ENCODE assay signal across 8 cellular contexts in the genomic region with DNA sequence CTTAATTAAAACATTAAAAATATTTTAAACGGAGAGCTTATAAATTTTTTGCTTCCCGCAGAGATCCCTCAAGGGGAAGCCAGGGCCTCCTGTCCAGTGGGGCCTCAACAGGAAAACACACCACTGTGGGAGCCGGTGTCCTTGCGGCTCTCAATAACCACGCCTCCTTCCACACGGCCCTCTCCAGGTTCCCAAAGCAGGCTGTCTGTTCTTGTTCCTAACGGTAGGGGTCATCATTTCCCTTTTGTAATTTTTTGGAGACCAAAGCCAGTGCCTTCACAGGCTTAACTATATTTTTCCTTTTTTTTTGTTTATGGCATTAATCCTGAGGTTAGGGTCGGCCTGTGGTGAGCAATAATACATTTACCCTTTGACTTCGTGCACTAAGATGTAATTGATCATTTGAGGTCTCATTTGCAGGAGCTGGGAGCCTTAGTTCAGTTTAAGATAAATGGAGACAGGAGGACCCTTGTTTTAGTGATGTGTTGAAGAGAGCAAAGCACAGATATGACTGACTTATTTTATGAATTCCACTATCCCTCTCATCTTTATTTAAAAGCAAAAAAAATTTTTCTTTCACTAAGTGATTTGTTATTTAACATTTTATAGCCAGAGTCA.
DNase-seq lines count a peak whose midpoint lies in the region; ATAC-seq and TF ChIP-seq lines count a peak whose summit lies in the region.

No MANE protein-coding gene starts in this region.

- no peaks in the 10 kb centered on the region for H3K4me1 ChIP-seq in cardiac muscle cell (ENCODE audit: low read depth)

- no peaks in the 10 kb centered on the region for H3K27me3 ChIP-seq in cardiac muscle cell

- ATAC-seq in GM19397 (IDR thresholded peaks at IDR 0.05; ENCODE audit: unreplicated experiment), result peak; percentile 60

- peak; percentile 81 for TF ChIP-seq CTCF in cardiac muscle cell (IDR thresholded peaks at IDR 0.05; ENCODE audit: low read depth, low read length)

- no peak overlapping the region for H3K4me3 ChIP-seq in cardiac muscle cell

- no peaks in the 10 kb centered on the region for H3K9me3 ChIP-seq in cardiac muscle cell (ENCODE audit: low read depth)

- no peaks in the 10 kb centered on the region for H3K36me3 ChIP-seq in cardiac muscle cell

- DNase-seq in DMS 273 treated with DMSO at 0.1 percent for 48 hours (lab: John Stamatoyannopoulos, UW) (peak; percentile 47), HK-2 (ENCODE audit: unreplicated experiment) (peak; percentile 64), NCI-H748 (lab: John Stamatoyannopoulos, UW; ENCODE audit: unreplicated experiment) (peak; percentile 71), cardiac muscle cell (ENCODE audit: low read depth in 1 of 2, low spot score in 1 of 2) (peak; percentile 79 to 82), renal cortical epithelial cell (ENCODE audit: low read depth) (peak; percentile 57), KG1 (lab: John Stamatoyannopoulos, UW) (no peak)
- peak; percentile 14 for DNase-seq in activated naive CD4-positive, alpha-beta T cell treated with anti-CD3 and anti-CD28 coated beads, Interleukin-2, amount 50 U/mL, for 16 hours

- H3K27ac ChIP-seq in cardiac muscle cell, result no peak overlapping the region
